In the genomic region with DNA sequence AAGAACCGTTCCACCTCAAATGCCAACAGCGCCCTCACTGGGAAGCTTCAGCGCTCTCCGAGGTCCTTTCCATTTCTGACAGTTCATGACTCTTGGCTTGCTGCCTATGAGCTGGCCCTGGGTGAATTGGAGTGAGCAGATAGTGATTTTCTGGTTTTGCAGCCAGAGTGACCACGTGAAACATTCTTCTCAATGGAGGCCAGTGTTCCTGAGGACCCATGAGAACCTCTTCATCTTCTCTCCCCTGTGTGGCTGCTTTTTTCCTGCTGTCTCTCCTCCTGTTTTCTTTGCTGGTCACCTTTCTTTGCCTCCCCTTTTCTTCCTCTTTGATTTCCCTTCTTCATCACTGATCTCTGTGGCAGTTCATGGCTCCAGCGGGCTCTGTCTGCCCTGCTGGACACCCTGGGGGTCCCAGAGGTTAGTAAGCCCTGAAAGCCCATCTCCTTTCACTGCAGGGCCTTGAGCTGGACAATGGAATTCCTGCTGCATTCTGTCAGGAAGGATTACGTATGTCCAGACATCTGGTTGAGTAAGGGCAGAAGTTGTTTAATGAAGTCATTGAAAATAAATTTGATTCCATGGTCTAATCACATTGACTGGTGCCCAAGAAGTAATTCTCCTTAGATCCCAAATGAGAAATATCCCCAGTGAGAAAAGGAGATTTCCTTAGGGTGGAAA, we compare ENCODE assay signal across 9 cellular contexts. TPM values are rescaled to one million over a fixed set of nuclear protein-coding genes. Genes with fewer than 3 reads are reported as not detected.
DNase-seq lines count a peak whose midpoint lies in the region; ATAC-seq, FAIRE-seq and TF ChIP-seq lines count a peak whose summit lies in the region.
"Had no signal": no experiment of that assay in that cellular context is flagged by ENCODE, and none has a peak within 500 bp of the region (broad histone marks: within the 10 kb centered on the region; RNA-seq: fewer than 3 reads in every experiment).

No MANE protein-coding gene starts in this region.

- ATAC-seq in HG02588 (IDR thresholded peaks at IDR 0.05; ENCODE audit: unreplicated experiment) (peak; percentile 1), lower lobe of right lung (peak in 1 of 2 donors; percentile 28), HG03378 (IDR thresholded peaks at IDR 0.05; ENCODE audit: unreplicated experiment) (no peak), GM18858 (IDR thresholded peaks at IDR 0.05; ENCODE audit: unreplicated experiment) (no peak)

- no peak for FAIRE-seq in D721Med (lab: Jason Lieb, UNC)
- FAIRE-seq: pancreas had no signal

- intact Hi-C loops in lower lobe of right lung (cut with DNase I): no loop called here

- peaks cover 20% of the 10 kb centered on the region for H3K4me1 Mint-ChIP-seq in chondrocyte (ENCODE audit: low read depth)

- peak overlapping the region; percentile 52 for H3K27ac ChIP-seq in lower lobe of right lung
- H3K27ac ChIP-seq: pancreas had no signal

- H3K27me3 Mint-ChIP-seq in chondrocyte (ENCODE audit: low read depth): no peaks in the 10 kb centered on the region

- H3K4me3 ChIP-seq in lower lobe of right lung: no peak overlapping the region
- H3K4me3 ChIP-seq: pancreas had no signal

- H3K9me3 Mint-ChIP-seq in chondrocyte (ENCODE audit: low read depth): no peaks in the 10 kb centered on the region

- DNase-seq in D721Med (ENCODE audit: insufficient read length, low spot score) (peak; percentile 6), chondrocyte (ENCODE audit: low spot score) (no peak), lower lobe of right lung (no peak), GDM1 (lab: John Stamatoyannopoulos, UW) (no peak), HEK293T (ENCODE audit: extremely low spot score) (no peak)

- POLR2A ChIA-PET in HEK293T (lab: Yijun Ruan, JAX): no interaction called here

- no peaks in the 10 kb centered on the region for H3K27me3 ChIP-seq in lower lobe of right lung (ENCODE audit: low read depth)
- H3K27me3 ChIP-seq: pancreas had no signal

- TF ChIP-seq CTCF in D721Med (IDR thresholded peaks at IDR 0.05; ENCODE audit: insufficient read depth, missing control alignments) (no peak), chondrocyte (IDR thresholded peaks at IDR 0.05) (peak; percentile 8), lower lobe of right lung (IDR thresholded peaks at IDR 0.05) (no peak)

- H3K27ac Mint-ChIP-seq in chondrocyte (ENCODE audit: unreplicated experiment): no peak overlapping the region

- peaks cover 23% of the 10 kb centered on the region for H3K4me1 ChIP-seq in lower lobe of right lung

- CTCF ChIA-PET in HEK293T (lab: Yijun Ruan, JAX): interaction anchor here (0.7 to 0.8 kb wide), 2 partner anchors 12 to 361 kb away, joined by 3 to 4 read pairs; no protein-coding TSS in a partner anchor

- H3K9me3 ChIP-seq in lower lobe of right lung: no peaks in the 10 kb centered on the region
- H3K9me3 ChIP-seq: pancreas had no signal

- H3K36me3 ChIP-seq in lower lobe of right lung: no peaks in the 10 kb centered on the region
- H3K36me3 ChIP-seq: pancreas had no signal

- H3K36me3 Mint-ChIP-seq in chondrocyte (ENCODE audit: low read depth): peaks cover 3% of the 10 kb centered on the region

- H3K4me3 Mint-ChIP-seq in chondrocyte (ENCODE audit: unreplicated experiment): no peak overlapping the region

TF ChIP-seq in HEK293T, 16 proteins besides CTCF, POLR2A, EP300 and RAD21:
- TF ChIP-seq SP1 (IDR thresholded peaks at IDR 0.05) (no peak), HDGF (IDR thresholded peaks at IDR 0.05; ENCODE audit: borderline replicate concordance) (no peak), ARNT (IDR thresholded peaks at IDR 0.05) (no peak), L3MBTL2 (conservative IDR thresholded peaks at IDR 0.05) (no peak), FOXM1 (IDR thresholded peaks at IDR 0.05; ENCODE audit: borderline replicate concordance) (no peak), FOXK2 (IDR thresholded peaks at IDR 0.05) (no peak), BHLHE40 (IDR thresholded peaks at IDR 0.05; ENCODE audit: borderline replicate concordance) (no peak), LEF1 (IDR thresholded peaks at IDR 0.05; ENCODE audit: borderline replicate concordance) (no peak), SUZ12 (IDR thresholded peaks at IDR 0.05) (no peak), CTBP1 (IDR thresholded peaks at IDR 0.05; ENCODE audit: borderline replicate concordance) (no peak), NFRKB (IDR thresholded peaks at IDR 0.05) (no peak), FOXA1 (IDR thresholded peaks at IDR 0.05) (no peak), ZNF384 (IDR thresholded peaks at IDR 0.05) (no peak), ELF4 (IDR thresholded peaks at IDR 0.05) (no peak)
- TF ChIP-seq, protein P1, sequence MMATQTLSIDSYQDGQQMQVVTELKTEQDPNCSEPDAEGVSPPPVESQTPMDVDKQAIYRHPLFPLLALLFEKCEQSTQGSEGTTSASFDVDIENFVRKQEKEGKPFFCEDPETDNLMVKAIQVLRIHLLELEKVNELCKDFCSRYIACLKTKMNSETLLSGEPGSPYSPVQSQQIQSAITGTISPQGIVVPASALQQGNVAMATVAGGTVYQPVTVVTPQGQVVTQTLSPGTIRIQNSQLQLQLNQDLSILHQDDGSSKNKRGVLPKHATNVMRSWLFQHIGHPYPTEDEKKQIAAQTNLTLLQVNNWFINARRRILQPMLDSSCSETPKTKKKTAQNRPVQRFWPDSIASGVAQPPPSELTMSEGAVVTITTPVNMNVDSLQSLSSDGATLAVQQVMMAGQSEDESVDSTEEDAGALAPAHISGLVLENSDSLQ (IDR thresholded peaks at IDR 0.05): no peak

RNA-seq across cellular contexts. Expression of a gene that starts 29.9 kb away (rescaled TPM):
- total RNA-seq in chondrocyte (2.3 to 2.8 TPM (median 2.8 TPM) in 3 replicates), lower lobe of right lung (1.6 TPM)

RNA-seq across cellular contexts. Expression of a gene that starts 35.4 kb away (rescaled TPM):
- total RNA-seq in chondrocyte (20.4 to 28.1 TPM (median 21.2 TPM) in 3 replicates), lower lobe of right lung (36.6 TPM)
